17 cellular contexts compared by ENCODE assay signal in the genomic region with DNA sequence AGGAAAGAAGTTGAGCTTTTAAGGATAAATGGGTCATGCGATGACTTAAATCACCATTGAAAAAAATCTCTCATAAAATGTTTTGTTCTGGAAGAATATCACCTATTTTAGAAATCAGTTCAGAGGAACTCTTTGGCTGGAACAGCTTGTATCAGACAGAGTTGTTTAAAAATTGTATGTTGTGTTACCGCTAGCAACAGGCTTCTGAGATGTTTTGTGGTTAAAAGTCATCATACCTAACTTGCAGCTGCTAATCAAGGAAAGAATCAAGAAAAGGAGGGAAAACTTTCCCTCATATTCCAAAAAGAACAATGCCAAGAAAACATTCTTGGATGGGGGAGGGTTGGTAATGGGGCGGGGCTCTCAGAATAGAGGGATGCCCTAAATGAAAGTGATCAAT.
DNase-seq lines count a peak whose midpoint lies in the region; ATAC-seq, FAIRE-seq and TF ChIP-seq lines count a peak whose summit lies in the region.
"Had no signal": no experiment of that assay in that cellular context is flagged by ENCODE, and none has a peak within 500 bp of the region (broad histone marks: within the 10 kb centered on the region; RNA-seq: fewer than 3 reads in every experiment).

No MANE protein-coding gene starts in this region.

- in situ Hi-C loops in Panc1 (cut with HindIII; ENCODE audit: low pct_unique_long_range_greater_than_20kb, low sequenced_read_pairs): no loop called here
- in situ Hi-C loops in gastrocnemius medialis (cut with MboI; ENCODE audit: low sequenced_read_pairs in 4 of 4): no loop called here

- H3K27me3 ChIP-seq in Panc1 (ENCODE audit: control insufficient read depth, insufficient read depth, low read length): no peaks in the 10 kb centered on the region
- H3K27me3 ChIP-seq in esophagus muscularis mucosa: no peaks in the 10 kb centered on the region
- no peaks in the 10 kb centered on the region for H3K27me3 ChIP-seq in mucosa of rectum (ENCODE audit: control insufficient read depth in 2 of 2, insufficient read depth in 2 of 2, low read length in 2 of 2)
- H3K27me3 ChIP-seq in pancreas: no peaks in the 10 kb centered on the region
- no peaks in the 10 kb centered on the region for H3K27me3 ChIP-seq in right cardiac atrium (ENCODE audit: control insufficient read depth, insufficient read depth)
- no peaks in the 10 kb centered on the region for H3K27me3 ChIP-seq in gastrocnemius medialis
- H3K27me3 ChIP-seq: dorsolateral prefrontal cortex, stomach, uterus had no signal

- no peak overlapping the region for H3K9ac ChIP-seq in mucosa of rectum (ENCODE audit: low read depth in 1 of 2, low read length in 2 of 2)
- H3K9ac ChIP-seq: KMS-11 had no signal

- 61% methylated on average over 3 of the region's 3 CpGs for WGBS in esophagus muscularis mucosa
- 95 to 96% methylated on average over 3 of the region's 3 CpGs for WGBS in pancreas, 2 donors
- WGBS in right cardiac atrium: 95% methylated on average over 3 of the region's 3 CpGs

- H3K27ac ChIP-seq in Panc1 (ENCODE audit: low read length) (peak overlapping the region; percentile 60; the same call in 1 of the 2 replicates), esophagus muscularis mucosa (replicated peaks in 1 of 4) (peak overlapping the region; percentile 83 to 86 (median 83)), mucosa of rectum (ENCODE audit: low read depth in 2 of 2, low read length in 2 of 2) (peak overlapping the region; percentile 56 to 74), pancreas (no peak overlapping the region), right cardiac atrium (ENCODE audit: low read length) (no peak overlapping the region), gastrocnemius medialis (no peak overlapping the region)
- H3K27ac ChIP-seq: KMS-11, prostate gland had no signal

- TF ChIP-seq EP300 in esophagus muscularis mucosa (IDR thresholded peaks at IDR 0.05): no peak

- ATAC-seq in Panc1 (no peak), pancreas (no peak), right cardiac atrium (no peak), gastrocnemius medialis (no peak)
- ATAC-seq: CD8-positive, alpha-beta T cell had no signal

- H3K9me3 ChIP-seq in Panc1 (ENCODE audit: control insufficient read depth, insufficient read depth, low read depth, low read length) (no peaks in the 10 kb centered on the region), esophagus muscularis mucosa (no peaks in the 10 kb centered on the region), mucosa of rectum (ENCODE audit: control insufficient read depth in 2 of 2, low read length in 2 of 2) (no peaks in the 10 kb centered on the region), pancreas (no peaks in the 10 kb centered on the region), right cardiac atrium (ENCODE audit: control insufficient read depth, low read length) (no peaks in the 10 kb centered on the region), gastrocnemius medialis (no peaks in the 10 kb centered on the region)
- H3K9me3 ChIP-seq: prostate gland, stomach, uterus had no signal

- TF ChIP-seq CTCF in AG10803 (conservative IDR thresholded peaks at IDR 0.05; ENCODE audit: low read length): no peak
- no peak for TF ChIP-seq CTCF in Panc1 (IDR thresholded peaks at IDR 0.05)
- no peak for TF ChIP-seq CTCF in esophagus muscularis mucosa (IDR thresholded peaks at IDR 0.05)
- no peak for TF ChIP-seq CTCF in pancreas (IDR thresholded peaks at IDR 0.05)
- TF ChIP-seq CTCF in gastrocnemius medialis (IDR thresholded peaks at IDR 0.05 in 4 of 5, conservative IDR thresholded peaks at IDR 0.05 in 1 of 5): no peak

- DNase-seq in AG10803 (ENCODE audit: low read depth) (peak; percentile 66), Panc1 (ENCODE audit: low read depth, low spot score) (no peak), esophagus muscularis mucosa (ENCODE audit: extremely low spot score) (no peak), pancreas (no peak), right cardiac atrium (no peak), gastrocnemius medialis (no peak), DMS53 (lab: John Stamatoyannopoulos, UW) (no peak)
- DNase-seq: CD8-positive, alpha-beta T cell; dorsolateral prefrontal cortex; erythroblast; naive B cell; NCI-H1417 treated with DMSO at 0.1 percent for 48 hours; stomach; uterus had no signal

- no peak for TF ChIP-seq POLR2A in esophagus muscularis mucosa (IDR thresholded peaks at IDR 0.05; ENCODE audit: low read depth)
- no peak for TF ChIP-seq POLR2A in gastrocnemius medialis (IDR thresholded peaks at IDR 0.05)

- CTCF ChIA-PET in Panc1 (lab: Charles Lee): no interaction called here

- FAIRE-seq in pancreas (lab: Jason Lieb, UNC): no peak

- POLR2A ChIA-PET in Panc1 (lab: Charles Lee): interaction anchor here (0.6 kb wide), 1 partner anchor 221 kb away, joined by 5 read pairs; a partner anchor contains a TSS

- no peaks in the 10 kb centered on the region for H3K36me3 ChIP-seq in Panc1 (ENCODE audit: control insufficient read depth, insufficient read depth, low read length)
- no peaks in the 10 kb centered on the region for H3K36me3 ChIP-seq in esophagus muscularis mucosa
- no peaks in the 10 kb centered on the region for H3K36me3 ChIP-seq in mucosa of rectum (ENCODE audit: control insufficient read depth in 2 of 2, insufficient read depth in 2 of 2, low read length in 2 of 2)
- H3K36me3 ChIP-seq in pancreas: no peaks in the 10 kb centered on the region
- H3K36me3 ChIP-seq in gastrocnemius medialis: no peaks in the 10 kb centered on the region
- H3K36me3 ChIP-seq: prostate gland, stomach, uterus had no signal

- intact Hi-C loops in Panc1 (cut with micrococcal nuclease; ENCODE audit: unreplicated experiment) (no loop called here), esophagus muscularis mucosa (cut with DNase I) (loop anchor here (5.0 kb wide), 3 partner anchors 52 to 387 kb away; no protein-coding TSS in a partner anchor), pancreas (cut with DNase I) (no loop called here), right cardiac atrium (cut with DNase I) (no loop called here), gastrocnemius medialis (cut with DNase I; ENCODE audit: low total_unique reads) (no loop called here)

- H3K4me3 ChIP-seq in AG10803 (ENCODE audit: low read length) (no peak overlapping the region), Panc1 (ENCODE audit: low read depth in 2 of 2, low read length in 2 of 2) (no peak overlapping the region), esophagus muscularis mucosa (no peak overlapping the region), mucosa of rectum (ENCODE audit: low read length in 2 of 2) (no peak overlapping the region), pancreas (no peak overlapping the region), right cardiac atrium (ENCODE audit: low read length) (no peak overlapping the region), gastrocnemius medialis (no peak overlapping the region)
- H3K4me3 ChIP-seq: dorsolateral prefrontal cortex, prostate gland, stomach, uterus had no signal

- BruUV-seq in Panc1 (replicated peaks; lab: Mats Ljungman, UMichigan): no TSS peak

- peaks cover 15% of the 10 kb centered on the region for H3K4me1 ChIP-seq in Panc1 (ENCODE audit: control insufficient read depth, insufficient read depth, low read length)
- H3K4me1 ChIP-seq in esophagus muscularis mucosa: peaks cover 28 to 93% (median 89%) of the 10 kb centered on the region in 4 donors
- peaks cover 30 to 58% of the 10 kb centered on the region in 2 donors for H3K4me1 ChIP-seq in mucosa of rectum (ENCODE audit: control insufficient read depth in 2 of 2, insufficient read depth in 2 of 2, low read length in 2 of 2)
- H3K4me1 ChIP-seq in pancreas: peaks cover 42 to 60% (median 54%) of the 10 kb centered on the region in 3 donors
- no peaks in the 10 kb centered on the region for H3K4me1 ChIP-seq in right cardiac atrium (ENCODE audit: control insufficient read depth, insufficient read depth, low read length)
- peaks cover 36 to 41% of the 10 kb centered on the region in 2 donors for H3K4me1 ChIP-seq in gastrocnemius medialis

Comparison
In these comparisons a context has a peak if more than half of its experiments do, and no peak if none do; other contexts are left out.
1. H3K27ac ChIP-seq: peak in Panc1 (single experiment), esophagus muscularis mucosa (4 of 4) and mucosa of rectum (2 of 2); none in pancreas (0 of 4), right cardiac atrium (single experiment) and gastrocnemius medialis (0 of 4).